16 cellular contexts compared by ENCODE assay signal in the genomic region with DNA sequence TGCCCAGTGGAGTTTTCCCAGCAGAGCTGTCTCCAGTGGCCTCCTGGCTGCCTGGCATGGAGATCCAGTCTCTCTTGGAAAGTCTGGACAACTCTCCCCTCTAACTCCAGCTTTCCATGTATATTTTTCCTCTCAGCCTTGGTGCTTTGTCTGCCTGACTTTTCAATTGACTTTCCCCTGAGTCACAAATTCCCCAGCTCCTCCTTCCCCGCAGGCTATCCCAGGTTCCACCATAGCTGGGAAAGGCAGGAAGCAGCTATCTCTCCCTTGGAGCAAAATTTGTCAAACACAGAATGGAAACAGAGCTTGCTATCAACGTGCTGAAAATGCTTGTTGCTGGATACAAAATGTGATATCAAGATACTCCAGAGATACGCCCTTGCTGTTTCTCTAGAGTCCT.
DNase-seq lines count a peak whose midpoint lies in the region; ATAC-seq, FAIRE-seq and TF ChIP-seq lines count a peak whose summit lies in the region.
"Had no signal": no experiment of that assay in that cellular context is flagged by ENCODE, and none has a peak within 500 bp of the region (broad histone marks: within the 10 kb centered on the region; RNA-seq: fewer than 3 reads in every experiment).

No MANE protein-coding gene starts in this region.

- H3K27ac Mint-ChIP-seq in astrocyte (ENCODE audit: unreplicated experiment): no peak overlapping the region
- H3K27ac Mint-ChIP-seq: CD4-positive, CD25-positive, alpha-beta regulatory T cell had no signal

- H3K36me3 ChIP-seq in HUES6 (ENCODE audit: control insufficient read depth, insufficient read depth, low read length) (no peaks in the 10 kb centered on the region), astrocyte (ENCODE audit: insufficient read depth, low read length) (no peaks in the 10 kb centered on the region)

- peak overlapping the region; percentile 23 for H2AFZ ChIP-seq in astrocyte (ENCODE audit: low read depth, low read length)

- peaks cover 3% of the 10 kb centered on the region for H3K9me3 Mint-ChIP-seq in astrocyte (ENCODE audit: unreplicated experiment)

- no peak overlapping the region for H3K4me3 Mint-ChIP-seq in astrocyte (ENCODE audit: unreplicated experiment)
- H3K4me3 Mint-ChIP-seq: CD4-positive, CD25-positive, alpha-beta regulatory T cell had no signal

- H4K20me1 ChIP-seq in astrocyte (ENCODE audit: insufficient read depth, low read length): no peaks in the 10 kb centered on the region

- H3K79me2 ChIP-seq in astrocyte (ENCODE audit: insufficient read depth, low read length): no peaks in the 10 kb centered on the region

- H3K4me3 ChIP-seq in HUES6 (ENCODE audit: low read depth, low read length) (no peak overlapping the region), astrocyte (ENCODE audit: insufficient read depth, low read depth, low read length) (no peak overlapping the region)
- H3K4me3 ChIP-seq: mucosa of descending colon had no signal

- H3K27me3 ChIP-seq in HUES6 (ENCODE audit: control insufficient read depth, insufficient read depth, low read length): no peaks in the 10 kb centered on the region
- no peaks in the 10 kb centered on the region for H3K27me3 ChIP-seq in astrocyte (ENCODE audit: insufficient read depth, low read length)

- H3K27ac ChIP-seq in HUES6 (ENCODE audit: low read depth, low read length): no peak overlapping the region; the same call in 1 of the 2 replicates
- H3K27ac ChIP-seq in astrocyte (ENCODE audit: low read depth, low read length): no peak overlapping the region
- no peak overlapping the region for H3K27ac ChIP-seq in substantia nigra (ENCODE audit: low read depth, low read length, poor library complexity, severe bottlenecking)

- FAIRE-seq in astrocyte (lab: Jason Lieb, UNC): no peak
- FAIRE-seq: endometrium had no signal

- H3K4me1 ChIP-seq in HUES6 (ENCODE audit: control insufficient read depth, insufficient read depth, low read length) (peaks cover 24% of the 10 kb centered on the region), astrocyte (ENCODE audit: insufficient read depth, low read length) (peaks cover 40% of the 10 kb centered on the region)

- H3K4me1 Mint-ChIP-seq in astrocyte (ENCODE audit: low read depth, unreplicated experiment): peaks cover 16% of the 10 kb centered on the region
- H3K4me1 Mint-ChIP-seq: CD4-positive, CD25-positive, alpha-beta regulatory T cell had no signal

- no peaks in the 10 kb centered on the region for H3K9me3 ChIP-seq in HUES6 (ENCODE audit: control insufficient read depth, insufficient read depth, low read depth, low read length)
- no peaks in the 10 kb centered on the region for H3K9me3 ChIP-seq in astrocyte (ENCODE audit: insufficient read depth, low read depth, low read length)
- H3K9me3 ChIP-seq: mucosa of descending colon had no signal

- H3K4me2 ChIP-seq in astrocyte (ENCODE audit: low read length): no peak overlapping the region

- ATAC-seq in GM18870 (IDR thresholded peaks at IDR 0.05; ENCODE audit: unreplicated experiment): no peak
- ATAC-seq: mucosa of descending colon had no signal

- no peaks in the 10 kb centered on the region for H3K36me3 Mint-ChIP-seq in astrocyte (ENCODE audit: low read depth, unreplicated experiment)
- H3K36me3 Mint-ChIP-seq: CD4-positive, CD25-positive, alpha-beta regulatory T cell had no signal

- no peak for TF ChIP-seq CTCF in astrocyte (IDR thresholded peaks at IDR 0.05; ENCODE audit: insufficient read depth, low read depth, low read length)

- H3K9ac ChIP-seq in HUES6 (ENCODE audit: low read length) (peak overlapping the region; percentile 7), astrocyte (ENCODE audit: low read length) (no peak overlapping the region)

- DNase-seq in Daoy (ENCODE audit: low read depth): peak; percentile 28
- DNase-seq in astrocyte (ENCODE audit: low read depth): no peak
- DNase-seq in islet precursor cell: peak; percentile 87
- no peak for DNase-seq in hippocampal formation (lab: John Stamatoyannopoulos, UW)
- DNase-seq in GM03348 (ENCODE audit: low spot score): no peak
- no peak for DNase-seq in substantia nigra (lab: John Stamatoyannopoulos, UW)
- DNase-seq: activated CD4-positive, alpha-beta T cell treated with anti-CD3 and anti-CD28 coated beads, Interleukin-2, amount 50 U/mL, for 48 hours; anterior cingulate cortex; CD4-positive, CD25-positive, alpha-beta regulatory T cell; mucosa of descending colon; NCI-H1105 treated with DMSO at 0.1 percent for 48 hours; Right ventricle myocardium superior; T-helper 1 cell had no signal

- H3K27me3 Mint-ChIP-seq in astrocyte (ENCODE audit: low read depth, unreplicated experiment): no peaks in the 10 kb centered on the region

Comparison
In these comparisons a context has a peak if more than half of its experiments do, and no peak if none do; other contexts are left out.
1. DNase-seq: peak in Daoy (single experiment) and islet precursor cell (single experiment); none in astrocyte (single experiment), hippocampal formation (0 of 2), GM03348 (single experiment) and substantia nigra (0 of 49).